8 cellular contexts compared by ENCODE assay signal in the genomic region with DNA sequence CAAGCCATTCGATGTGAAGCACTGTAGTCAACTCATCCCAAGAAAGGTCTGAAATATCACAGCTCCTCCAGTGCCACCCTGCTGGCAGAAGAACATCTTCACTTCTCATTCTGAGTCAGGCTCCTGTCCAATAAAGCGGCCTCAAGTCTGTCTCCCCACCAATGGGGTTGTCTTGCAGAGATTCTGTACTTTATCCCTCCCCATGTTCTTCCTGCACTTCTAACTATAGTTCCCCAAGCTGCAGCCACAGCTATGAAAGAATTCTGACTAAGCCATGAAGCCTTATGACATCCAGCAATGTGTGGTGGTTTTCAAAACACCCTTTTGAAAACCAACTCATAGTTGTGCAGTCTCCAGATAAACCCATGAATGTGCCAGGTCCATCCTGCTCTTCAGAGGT. TPM values are rescaled to one million over a fixed set of nuclear protein-coding genes. Genes with fewer than 3 reads are reported as not detected.
A peak's percentile ranks its signal among the peaks of the same experiment; 100 is the strongest.
DNase-seq lines count a peak whose midpoint lies in the region; ATAC-seq and TF ChIP-seq lines count a peak whose summit lies in the region.

No MANE protein-coding gene starts in this region.

- peaks cover 19% of the 10 kb centered on the region for H3K36me3 Mint-ChIP-seq in mesothelial cell of epicardium

- H3K36me3 ChIP-seq in brain microvascular endothelial cell (replicated peaks), result peaks cover 9% of the 10 kb centered on the region

- no peak overlapping the region for H3K4me3 Mint-ChIP-seq in mesothelial cell of epicardium

- ATAC-seq in HG03460 (IDR thresholded peaks at IDR 0.05; ENCODE audit: unreplicated experiment) (peak; percentile 43), GM18519 (IDR thresholded peaks at IDR 0.05; ENCODE audit: low FRiP score, unreplicated experiment) (no peak)

- H3K4me1 Mint-ChIP-seq in mesothelial cell of epicardium, result peaks cover 40% of the 10 kb centered on the region

- H3K4me3 ChIP-seq in AG10803 (ENCODE audit: low read length) (no peak overlapping the region), brain microvascular endothelial cell (ENCODE audit: low read depth, low read length) (no peak overlapping the region)

- H3K27me3 ChIP-seq in brain microvascular endothelial cell (replicated peaks), result no peaks in the 10 kb centered on the region

- peak overlapping the region; percentile 20 for H3K27ac Mint-ChIP-seq in mesothelial cell of epicardium

- TF ChIP-seq CTCF in AG10803 (conservative IDR thresholded peaks at IDR 0.05; ENCODE audit: low read length) (no peak), brain microvascular endothelial cell (IDR thresholded peaks at IDR 0.05; ENCODE audit: low read depth, low read length, missing control alignments) (no peak), mesothelial cell of epicardium (IDR thresholded peaks at IDR 0.05; ENCODE audit: unreplicated experiment) (no peak)

- H3K9me3 Mint-ChIP-seq in mesothelial cell of epicardium, result no peaks in the 10 kb centered on the region

- no peaks in the 10 kb centered on the region for H3K27me3 Mint-ChIP-seq in mesothelial cell of epicardium (ENCODE audit: low read depth)

- peak; percentile 94 for DNase-seq in AG10803 (ENCODE audit: low read depth)
- peak; percentile 78 for DNase-seq in brain microvascular endothelial cell
- no peak for DNase-seq in mesothelial cell of epicardium (ENCODE audit: low spot score in 2 of 2, unreplicated experiment in 2 of 2)
- DNase-seq in COR-L47 (lab: John Stamatoyannopoulos, UW), result no peak
- DNase-seq in activated CD8-positive, alpha-beta memory T cell treated with anti-CD3 and anti-CD28 coated beads for 24 hours, result no peak
- no peak for DNase-seq in NCI-H526 (lab: John Stamatoyannopoulos, UW)

- H3K27ac ChIP-seq in brain microvascular endothelial cell, result peak overlapping the region; percentile 91

- in situ Hi-C loops in brain microvascular endothelial cell (cut with HindIII; ENCODE audit: low pct_ligation_motif_present, low sequenced_read_pairs), result no loop called here

RNA-seq across cellular contexts. Expression of a gene that starts 6.8 kb away (rescaled TPM):
- total RNA-seq in mesothelial cell of epicardium, result 261 to 276 TPM (median 265 TPM) in 3 replicates

RNA-seq across cellular contexts. Expression of a gene that starts 54.9 kb away (rescaled TPM):
- not detected in 3 replicates for total RNA-seq in mesothelial cell of epicardium

RNA-seq across cellular contexts. Expression of a gene that starts 59.9 kb away (rescaled TPM):
- total RNA-seq in mesothelial cell of epicardium, result not detected in 3 replicates

Comparison
In these comparisons a context has a peak if more than half of its experiments do, and no peak if none do; other contexts are left out.
1. DNase-seq: peak in AG10803 (single experiment) and brain microvascular endothelial cell (single experiment); none in mesothelial cell of epicardium (0 of 2), COR-L47 (single experiment), activated CD8-positive, alpha-beta memory T cell treated with anti-CD3 and anti-CD28 coated beads for 24 hours (single experiment) and NCI-H526 (0 of 2).